In the genomic region with DNA sequence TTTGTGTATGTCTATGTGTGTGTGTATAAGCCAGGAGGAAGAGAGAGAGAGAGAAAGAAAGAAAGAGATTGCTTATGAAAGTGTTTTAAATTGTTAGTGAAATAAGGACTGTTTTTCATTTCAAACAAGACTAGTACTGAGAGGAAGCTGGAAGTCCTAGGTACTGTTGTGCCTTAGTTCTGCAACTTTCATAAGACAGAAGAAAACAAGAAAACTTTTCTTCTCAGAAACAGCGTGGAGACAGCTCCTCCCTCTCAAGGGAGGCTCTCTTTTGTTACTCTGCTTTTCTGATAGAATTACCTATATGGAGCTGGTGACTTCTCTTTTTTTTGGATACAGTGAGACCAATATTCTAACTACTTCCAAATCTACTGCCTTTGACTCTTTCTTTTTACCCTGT, we compare ENCODE assay signal across 16 cellular contexts.
DNase-seq lines count a peak whose midpoint lies in the region; ATAC-seq, FAIRE-seq and TF ChIP-seq lines count a peak whose summit lies in the region.
"Had no signal": no experiment of that assay in that cellular context is flagged by ENCODE, and none has a peak within 500 bp of the region (broad histone marks: within the 10 kb centered on the region; RNA-seq: fewer than 3 reads in every experiment).

No MANE protein-coding gene starts in this region.

- H3K36me3 ChIP-seq in Loucy (ENCODE audit: insufficient read depth, low read length) (no peaks in the 10 kb centered on the region), vagina (no peaks in the 10 kb centered on the region), esophagus muscularis mucosa (no peaks in the 10 kb centered on the region)
- H3K36me3 ChIP-seq: esophagus squamous epithelium, right atrium auricular region, transverse colon had no signal

- no peak for DNase-seq in GM18507 (ENCODE audit: extremely low spot score, insufficient read length, low read depth)
- DNase-seq in vagina (ENCODE audit: extremely low spot score in 2 of 2): no peak
- no peak for DNase-seq in DMS53 treated with DMSO at 0.1 percent for 48 hours (lab: John Stamatoyannopoulos, UW; ENCODE audit: unreplicated experiment)
- no peak for DNase-seq in esophagus muscularis mucosa (ENCODE audit: extremely low spot score)
- DNase-seq in NCI-H2196 (lab: John Stamatoyannopoulos, UW; ENCODE audit: unreplicated experiment): no peak
- DNase-seq: activated CD4-positive, alpha-beta T cell treated with anti-CD3 and anti-CD28 coated beads for 4 hours; esophagus squamous epithelium; midbrain; NCI-H1105; NCI-H526 treated with DMSO at 0.1 percent for 48 hours; transverse colon had no signal

- ATAC-seq in GM21367 (IDR thresholded peaks at IDR 0.05; ENCODE audit: unreplicated experiment) (peak; percentile 58), HG02970 (IDR thresholded peaks at IDR 0.05; ENCODE audit: low FRiP score, unreplicated experiment) (peak; percentile 56)

- no peak overlapping the region for H3K4me3 ChIP-seq in Loucy (ENCODE audit: low read length, poor library complexity, severe bottlenecking)
- H3K4me3 ChIP-seq in vagina: no peak overlapping the region
- H3K4me3 ChIP-seq in esophagus muscularis mucosa: no peak overlapping the region
- H3K4me3 ChIP-seq: esophagus squamous epithelium, right atrium auricular region, SK-N-MC, transverse colon had no signal

- H3K27me3 ChIP-seq in Loucy (ENCODE audit: insufficient read depth, low read length, poor library complexity, severe bottlenecking) (no peaks in the 10 kb centered on the region), vagina (no peaks in the 10 kb centered on the region), esophagus muscularis mucosa (no peaks in the 10 kb centered on the region)
- H3K27me3 ChIP-seq: esophagus squamous epithelium, right atrium auricular region, transverse colon had no signal

- 69% methylated on average over 1 of the region's 1 CpG for WGBS in esophagus muscularis mucosa

- TF ChIP-seq POLR2A in vagina (IDR thresholded peaks at IDR 0.05): no peak
- TF ChIP-seq POLR2A in esophagus muscularis mucosa (IDR thresholded peaks at IDR 0.05; ENCODE audit: low read depth): no peak

- H3K4me1 ChIP-seq in Loucy (ENCODE audit: insufficient read depth, low read length, poor library complexity, severe bottlenecking) (no peaks in the 10 kb centered on the region), vagina (no peaks in the 10 kb centered on the region), esophagus muscularis mucosa (no peaks in the 10 kb centered on the region)
- H3K4me1 ChIP-seq: esophagus squamous epithelium, right atrium auricular region, transverse colon had no signal

- peak overlapping the region; percentile 40; the same call in 1 of the 2 replicates for H2AFZ ChIP-seq in Loucy (ENCODE audit: low read length)

- no peaks in the 10 kb centered on the region for H3K9me2 ChIP-seq in Loucy (replicated peaks; ENCODE audit: low read depth, low read length)

- no peak overlapping the region for H3K27ac ChIP-seq in vagina
- no peak overlapping the region for H3K27ac ChIP-seq in esophagus muscularis mucosa (replicated peaks in 1 of 4)
- H3K27ac ChIP-seq: esophagus squamous epithelium, right atrium auricular region, SK-N-MC, transverse colon had no signal

- TF ChIP-seq CTCF in Loucy (conservative IDR thresholded peaks at IDR 0.05; ENCODE audit: low read length): no peak
- TF ChIP-seq CTCF in vagina (IDR thresholded peaks at IDR 0.05): no peak
- no peak for TF ChIP-seq CTCF in esophagus muscularis mucosa (IDR thresholded peaks at IDR 0.05)

- intact Hi-C loops in vagina (cut with DNase I): no loop called here
- intact Hi-C loops in esophagus muscularis mucosa (cut with DNase I): no loop called here

- no peak overlapping the region for H3K4me2 ChIP-seq in Loucy (ENCODE audit: low read depth, low read length, poor library complexity, severe bottlenecking)

- H4K20me1 ChIP-seq in Loucy (ENCODE audit: insufficient read depth, low read length, poor library complexity, severe bottlenecking): no peaks in the 10 kb centered on the region

- no peaks in the 10 kb centered on the region for H3K79me2 ChIP-seq in Loucy (ENCODE audit: insufficient read depth, low read length)

- H3F3A ChIP-seq in Loucy (ENCODE audit: low read depth): no peaks in the 10 kb centered on the region

- H3K9ac ChIP-seq in Loucy (ENCODE audit: low read depth, low read length, poor library complexity, severe bottlenecking): no peak overlapping the region

- FAIRE-seq in GM18507 (lab: Jason Lieb, UNC): peak; percentile 70

- H3K9me3 ChIP-seq in Loucy (ENCODE audit: insufficient read depth, low read depth, low read length): no peaks in the 10 kb centered on the region
- H3K9me3 ChIP-seq in vagina: no peaks in the 10 kb centered on the region
- no peaks in the 10 kb centered on the region for H3K9me3 ChIP-seq in esophagus muscularis mucosa
- H3K9me3 ChIP-seq: esophagus squamous epithelium, right atrium auricular region, transverse colon had no signal

- TF ChIP-seq EP300 in esophagus muscularis mucosa (IDR thresholded peaks at IDR 0.05): no peak
